21 cellular contexts compared by ENCODE assay signal in genomic region chr9:70491798-70492736, GRCh38.
DNase-seq lines count a peak whose midpoint lies in the region; ATAC-seq, FAIRE-seq and TF ChIP-seq lines count a peak whose summit lies in the region.
"Had no signal": no experiment of that assay in that cellular context is flagged by ENCODE, and none has a peak within 500 bp of the region (broad histone marks: within the 10 kb centered on the region; RNA-seq: fewer than 3 reads in every experiment).

No MANE protein-coding gene starts in this region.

- peak overlapping the region; percentile 5 for H3K27ac Mint-ChIP-seq in neural progenitor cell
- H3K27ac Mint-ChIP-seq: activated B cell treated with CpG ODN at 0.5 μM for 24 hours; activated T-helper 17 cell treated with anti-CD3 and anti-CD28 coated beads, Interleukin-2, amount 50 U/mL, for 72 hours; nephron; T-helper 17 cell; type B pancreatic cell had no signal

- peaks cover 6% of the 10 kb centered on the region for H3K4me1 Mint-ChIP-seq in neural progenitor cell

- H3K9me3 ChIP-seq in neural progenitor cell (ENCODE audit: low read depth), result no peaks in the 10 kb centered on the region
- no peaks in the 10 kb centered on the region for H3K9me3 ChIP-seq in kidney (ENCODE audit: control insufficient read depth in 1 of 2, low read length in 2 of 2)

- H3K4me2 ChIP-seq in neural progenitor cell, result no peak overlapping the region

- intact Hi-C loops in kidney (cut with DNase I), result no loop called here

- H2AFZ ChIP-seq in neural progenitor cell (replicated peaks), result peak overlapping the region; percentile 48

- ATAC-seq in foreskin keratinocyte (no peak), GM19452 (IDR thresholded peaks at IDR 0.05; ENCODE audit: unreplicated experiment) (no peak)
- ATAC-seq: activated T-helper 17 cell treated with anti-CD3 and anti-CD28 coated beads, Interleukin-2, amount 50 U/mL, for 72 hours; T-helper 17 cell had no signal

- no peaks in the 10 kb centered on the region for H3F3A ChIP-seq in neural progenitor cell (ENCODE audit: low read depth)

- H3K4me1 ChIP-seq in neural progenitor cell (peaks cover 6% of the 10 kb centered on the region), foreskin keratinocyte (peaks cover 7% of the 10 kb centered on the region), kidney (ENCODE audit: control insufficient read depth in 1 of 2, insufficient read depth in 1 of 2, low read depth in 1 of 2, low read length in 2 of 2) (peaks cover 15 to 20% of the 10 kb centered on the region in 2 donors)

- H3K9me3 Mint-ChIP-seq in neural progenitor cell, result no peaks in the 10 kb centered on the region
- H3K9me3 Mint-ChIP-seq: activated B cell treated with CpG ODN at 0.5 μM for 24 hours; activated T-helper 17 cell treated with anti-CD3 and anti-CD28 coated beads, Interleukin-2, amount 50 U/mL, for 72 hours; nephron had no signal

- H3K27me3 Mint-ChIP-seq in neural progenitor cell (ENCODE audit: insufficient read depth, low read depth), result peaks cover 8% of the 10 kb centered on the region
- H3K27me3 Mint-ChIP-seq: type B pancreatic cell had no signal

- H3K4me3 ChIP-seq in neural progenitor cell, result no peak overlapping the region
- no peak overlapping the region for H3K4me3 ChIP-seq in kidney (ENCODE audit: low read length in 2 of 2)
- H3K4me3 ChIP-seq: cardiac muscle cell had no signal

- H3K9ac ChIP-seq in neural progenitor cell, result no peak overlapping the region
- H3K9ac ChIP-seq in kidney (ENCODE audit: low read length in 2 of 2), result no peak overlapping the region

- no peaks in the 10 kb centered on the region for H3K36me3 Mint-ChIP-seq in neural progenitor cell
- H3K36me3 Mint-ChIP-seq: CD14-positive monocyte, type B pancreatic cell had no signal

- H3K36me3 ChIP-seq in neural progenitor cell, result no peaks in the 10 kb centered on the region
- H3K36me3 ChIP-seq in kidney (ENCODE audit: control insufficient read depth in 1 of 2, insufficient read depth in 2 of 2, low read length in 2 of 2), result no peaks in the 10 kb centered on the region
- H3K36me3 ChIP-seq: cardiac muscle cell had no signal

- H4K20me1 ChIP-seq in neural progenitor cell (ENCODE audit: low read depth), result no peaks in the 10 kb centered on the region

- TF ChIP-seq CTCF in neural progenitor cell (IDR thresholded peaks at IDR 0.05) (no peak), foreskin keratinocyte (conservative IDR thresholded peaks at IDR 0.05) (no peak), kidney (IDR thresholded peaks at IDR 0.05; ENCODE audit: borderline replicate concordance, extremely low read depth, insufficient read depth) (no peak)

- DNase-seq in NCI-H1417 (lab: John Stamatoyannopoulos, UW) (peak; percentile 20 to 62 (median 59)), NCI-H1417 treated with DMSO at 0.1 percent for 48 hours (lab: John Stamatoyannopoulos, UW) (no peak), NCI-H1092 (lab: John Stamatoyannopoulos, UW) (peak; percentile 38), NCI-H526 (lab: John Stamatoyannopoulos, UW) (peak; percentile 50 to 69), neural progenitor cell (ENCODE audit: low spot score) (no peak), foreskin keratinocyte (no peak), kidney (no peak)
- DNase-seq: activated B cell treated with CpG ODN at 0.5 μM for 24 hours; effector CD4-positive, alpha-beta T cell; hypothalamus; mesenchymal stem cell; stimulated activated CD4-positive, alpha-beta T cell treated with anti-CD3 and anti-CD28 coated beads, Interleukin-15, amount 100 ng/mL, for 24 hours; stimulated activated naive CD4-positive, alpha-beta T cell treated with Interleukin-2 at 50 U/mL for 16 hours; T-helper 17 cell had no signal

- no peaks in the 10 kb centered on the region for H3K79me2 ChIP-seq in neural progenitor cell (ENCODE audit: low read depth)

- no peak overlapping the region for H3K27ac ChIP-seq in neural progenitor cell
- no peak overlapping the region for H3K27ac ChIP-seq in foreskin keratinocyte
- H3K27ac ChIP-seq in kidney (ENCODE audit: low read depth in 2 of 2, low read length in 2 of 2), result peak overlapping the region in 1 of 2 donors; percentile 54
- H3K27ac ChIP-seq: cardiac muscle cell had no signal

- FAIRE-seq in kidney (lab: Jason Lieb, UNC), result no peak
- FAIRE-seq: A204.1 had no signal

- no peaks in the 10 kb centered on the region for H3K27me3 ChIP-seq in neural progenitor cell
- no peaks in the 10 kb centered on the region for H3K27me3 ChIP-seq in foreskin keratinocyte
- H3K27me3 ChIP-seq: cardiac muscle cell had no signal

- H3K4me3 Mint-ChIP-seq in neural progenitor cell, result no peak overlapping the region
- H3K4me3 Mint-ChIP-seq: activated B cell treated with CpG ODN at 0.5 μM for 24 hours; activated T-helper 17 cell treated with anti-CD3 and anti-CD28 coated beads, Interleukin-2, amount 50 U/mL, for 72 hours; CD14-positive monocyte; nephron; T-helper 17 cell; type B pancreatic cell had no signal

Comparison
In these comparisons a context has a peak if more than half of its experiments do, and no peak if none do; other contexts are left out.
1. DNase-seq: peak in NCI-H1417 (3 of 3), NCI-H1092 (single experiment) and NCI-H526 (2 of 2); none in NCI-H1417 treated with DMSO at 0.1 percent for 48 hours (single experiment), neural progenitor cell (single experiment), foreskin keratinocyte (0 of 2) and kidney (single experiment).